14 cellular contexts compared by ENCODE assay signal in genomic region chr17:39920218-39921210, GRCh38. TPM values are rescaled to one million over a fixed set of nuclear protein-coding genes. Genes with fewer than 3 reads are reported as not detected.
DNase-seq lines count a peak whose midpoint lies in the region; ATAC-seq, FAIRE-seq and TF ChIP-seq lines count a peak whose summit lies in the region.
"Had no signal": no experiment of that assay in that cellular context is flagged by ENCODE, and none has a peak within 500 bp of the region (broad histone marks: within the 10 kb centered on the region; RNA-seq: fewer than 3 reads in every experiment).

No MANE protein-coding gene starts in this region.

- intact Hi-C loops in dendritic cell treated with granulocyte-macrophage colony-stimulating factor and Interleukin-4, amounts not matched to agents 40 ng/mL and 50 ng/mL, for 4 days (cut with micrococcal nuclease) = no loop called here

- no peaks in the 10 kb centered on the region for H3K9me3 Mint-ChIP-seq in dendritic cell treated with granulocyte-macrophage colony-stimulating factor and Interleukin-4, amounts not matched to agents 40 ng/mL and 50 ng/mL, for 4 days
- no peaks in the 10 kb centered on the region for H3K9me3 Mint-ChIP-seq in HFFc6

- H3K36me3 Mint-ChIP-seq in dendritic cell treated with granulocyte-macrophage colony-stimulating factor and Interleukin-4, amounts not matched to agents 40 ng/mL and 50 ng/mL, for 4 days (ENCODE audit: low read depth) = peaks cover 65% of the 10 kb centered on the region
- H3K36me3 Mint-ChIP-seq in HFFc6 (ENCODE audit: low read depth) = peaks cover 6% of the 10 kb centered on the region; the same call in 1 of the 2 replicates

- DNase-seq in GM18507 (ENCODE audit: extremely low spot score, insufficient read length, low read depth) = no peak
- peak; percentile 54 to 61 for DNase-seq in activated CD4-positive, alpha-beta T cell treated with anti-CD3 and anti-CD28 coated beads, Interleukin-2, amount 50 U/mL, for 4 hours
- peak; percentile 34 to 44 for DNase-seq in stimulated activated CD8-positive, alpha-beta memory T cell treated with anti-CD3 and anti-CD28 coated beads, Interleukin-15, amount 100 ng/mL, for 4 hours (ENCODE audit: low read depth in 2 of 2)
- no peak for DNase-seq in HFFc6
- no peak for DNase-seq in NCI-H748 treated with DMSO at 0.1 percent for 48 hours (lab: John Stamatoyannopoulos, UW)
- no peak for DNase-seq in COLO829 (ENCODE audit: low spot score)
- DNase-seq: DMS79, left cardiac atrium, MG63 had no signal

- FAIRE-seq in GM18507 (lab: Jason Lieb, UNC) = peak; percentile 87

- no peak for TF ChIP-seq CTCF in HFFc6 (IDR thresholded peaks at IDR 0.05)

- H3K4me1 Mint-ChIP-seq in dendritic cell treated with granulocyte-macrophage colony-stimulating factor and Interleukin-4, amounts not matched to agents 40 ng/mL and 50 ng/mL, for 4 days (ENCODE audit: low read depth) = peaks cover 56% of the 10 kb centered on the region
- peaks cover 17% of the 10 kb centered on the region for H3K4me1 Mint-ChIP-seq in HFFc6 (ENCODE audit: low read depth)

- no peak for ATAC-seq in GM18861 (IDR thresholded peaks at IDR 0.05; ENCODE audit: unreplicated experiment)
- ATAC-seq: left cardiac atrium, Panc1 had no signal

- H3K27me3 Mint-ChIP-seq in dendritic cell treated with granulocyte-macrophage colony-stimulating factor and Interleukin-4, amounts not matched to agents 40 ng/mL and 50 ng/mL, for 4 days = no peaks in the 10 kb centered on the region
- no peaks in the 10 kb centered on the region for H3K27me3 Mint-ChIP-seq in HFFc6 (ENCODE audit: insufficient read depth)

- H3K27ac Mint-ChIP-seq in dendritic cell treated with granulocyte-macrophage colony-stimulating factor and Interleukin-4, amounts not matched to agents 40 ng/mL and 50 ng/mL, for 4 days = peak overlapping the region; percentile 49
- H3K27ac Mint-ChIP-seq in HFFc6 = no peak overlapping the region

- no peak overlapping the region for H3K4me3 Mint-ChIP-seq in dendritic cell treated with granulocyte-macrophage colony-stimulating factor and Interleukin-4, amounts not matched to agents 40 ng/mL and 50 ng/mL, for 4 days
- H3K4me3 Mint-ChIP-seq in HFFc6 = no peak overlapping the region

RNA-seq across cellular contexts. Expression of gene GSDMB, which starts 2.1 kb away (rescaled TPM):
- 1 to 10 TPM; 1.4 to 3.1 (median 2.3) TPM for total RNA-seq in HFFc6 (2021; fragmentation: NEBNext Ultra II Directional; extraction: Animal tissue kit (Norgen Biotek cat#: 25700))

RNA-seq across cellular contexts. Expression of gene ORMDL3, which starts 6.9 kb away (rescaled TPM):
- 10 to 100 TPM; 39.0 to 63.9 (median 49.9) TPM for total RNA-seq in HFFc6 (2021; fragmentation: NEBNext Ultra II Directional; extraction: Animal tissue kit (Norgen Biotek cat#: 25700))

RNA-seq across cellular contexts. Expression of gene LRRC3C, which starts 7.0 kb away (rescaled TPM):
- total RNA-seq in HFFc6 (2021; fragmentation: NEBNext Ultra II Directional; extraction: Animal tissue kit (Norgen Biotek cat#: 25700)) = not detected
- total RNA-seq: epithelial cell of proximal tubule, left cardiac atrium, renal cortical epithelial cell had no signal

RNA-seq across cellular contexts. Expression of gene GSDMA, which starts 42.3 kb away (rescaled TPM):
- total RNA-seq in HFFc6 (2021; fragmentation: NEBNext Ultra II Directional; extraction: Animal tissue kit (Norgen Biotek cat#: 25700)) = under 1 TPM; 0.11 to 0.43 (median 0.36) TPM
- total RNA-seq: renal cortical epithelial cell had no signal

RNA-seq across cellular contexts. Expression of gene ZPBP2, which starts 52.5 kb away (rescaled TPM):
- not detected for total RNA-seq in HFFc6 (2021; fragmentation: NEBNext Ultra II Directional; extraction: Animal tissue kit (Norgen Biotek cat#: 25700))
- total RNA-seq: epithelial cell of proximal tubule, left cardiac atrium, renal cortical epithelial cell had no signal

Comparison
In these comparisons a context has a peak if more than half of its experiments do, and no peak if none do; other contexts are left out.
1. DNase-seq: peak in activated CD4-positive, alpha-beta T cell treated with anti-CD3 and anti-CD28 coated beads, Interleukin-2, amount 50 U/mL, for 4 hours (2 of 2) and stimulated activated CD8-positive, alpha-beta memory T cell treated with anti-CD3 and anti-CD28 coated beads, Interleukin-15, amount 100 ng/mL, for 4 hours (2 of 2); none in GM18507 (single experiment), HFFc6 (single experiment), NCI-H748 treated with DMSO at 0.1 percent for 48 hours (single experiment) and COLO829 (single experiment).